34 cellular contexts compared by ENCODE assay signal in the genomic region with DNA sequence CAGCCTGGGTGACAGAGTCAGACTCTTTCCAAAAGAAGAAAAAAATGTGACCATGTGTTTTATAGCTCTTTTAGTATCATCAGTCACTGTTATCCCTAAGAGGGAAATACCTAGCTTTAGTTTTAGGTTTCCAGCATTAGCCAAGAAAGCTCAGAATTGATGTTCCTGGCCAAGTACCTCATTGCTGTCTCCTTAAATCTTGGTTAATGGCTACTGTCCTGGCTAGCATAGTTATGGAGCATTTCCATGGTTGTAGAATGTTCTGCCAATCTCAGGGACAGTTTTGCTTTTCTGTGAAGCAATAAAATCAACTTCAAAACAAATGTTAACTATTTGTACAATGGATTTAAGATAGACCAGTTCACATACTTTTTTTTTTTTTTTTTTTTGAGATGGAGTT.
"Had no signal": no experiment of that assay in that cellular context is flagged by ENCODE, and none has a peak within 500 bp of the region (broad histone marks: within the 10 kb centered on the region; RNA-seq: fewer than 3 reads in every experiment).

No MANE protein-coding gene starts in this region.

- DNase-seq: Karpas-422, Kasumi-1, MG63, MM.1S, MV-4-11, NCI-H1048, NCI-H1092, NCI-H1092 treated with DMSO at 0.1 percent for 48 hours, NCI-H1105, NCI-H1105 treated with DMSO at 0.1 percent for 48 hours, NCI-H1417, NCI-H1417 treated with DMSO at 0.1 percent for 48 hours, NCI-H1436, NCI-H1436 treated with DMSO at 0.1 percent for 48 hours, NCI-H146, NCI-H1694, NCI-H1694 treated with DMSO at 0.1 percent for 48 hours, NCI-H187, NCI-H187 treated with DMSO at 0.1 percent for 48 hours, NCI-H1930, NCI-H2029, NCI-H2029 treated with DMSO at 0.1 percent for 48 hours, NCI-H2081, NCI-H2081 treated with DMSO at 0.1 percent for 48 hours, NCI-H2107, NCI-H2171, NCI-H2171 treated with DMSO at 0.1 percent for 48 hours, NCI-H2227 treated with DMSO at 0.1 percent for 48 hours, NCI-H226, NCI-H345, NCI-H446, NCI-H446 treated with DMSO at 0.1 percent for 48 hours, NCI-H510A had no signal

- H3K27ac ChIP-seq: KMS-11 had no signal

- H3K4me3 ChIP-seq: MG63 had no signal

- H3K9me3 ChIP-seq: MG63 had no signal

- H3K27me3 ChIP-seq: MG63 had no signal
